ENCODE assay signal across 16 cellular contexts in genomic region chr2:172455121-172455515, GRCh38. TPM values are rescaled to one million over a fixed set of nuclear protein-coding genes. Genes with fewer than 3 reads are reported as not detected.
DNase-seq lines count a peak whose midpoint lies in the region; ATAC-seq, FAIRE-seq and TF ChIP-seq lines count a peak whose summit lies in the region.
"Had no signal": no experiment of that assay in that cellular context is flagged by ENCODE, and none has a peak within 500 bp of the region (broad histone marks: within the 10 kb centered on the region; RNA-seq: fewer than 3 reads in every experiment).

No MANE protein-coding gene starts in this region.

- H2BK15ac ChIP-seq in H1 (ENCODE audit: low read length), result no peak overlapping the region

- no peak overlapping the region for H3K56ac ChIP-seq in H1 (replicated peaks; ENCODE audit: insufficient read length, low read depth, low read length)

- H2AFZ ChIP-seq in H1 (ENCODE audit: low read length), result no peak overlapping the region

- no peak for FAIRE-seq in H1 (lab: Jason Lieb, UNC)

- no peak overlapping the region for H3K4ac ChIP-seq in H1 (replicated peaks; ENCODE audit: insufficient read length, low read depth, low read length)

- H3K27me3 ChIP-seq in H1 (replicated peaks in 1 of 4; ENCODE audit: control insufficient read depth in 3 of 4, extremely low read depth in 1 of 4, insufficient read depth in 3 of 4, low read length in 3 of 4), result no peaks in the 10 kb centered on the region
- H3K27me3 ChIP-seq: tibial artery had no signal

- DNase-seq in DMS79 treated with DMSO at 0.1 percent for 48 hours (lab: John Stamatoyannopoulos, UW) (peak; percentile 80), NCI-H510A (lab: John Stamatoyannopoulos, UW) (peak; percentile 20), H1 (ENCODE audit: low read depth in 1 of 2, low spot score in 2 of 2) (no peak), natural killer cell (no peak), AG20443 (ENCODE audit: low spot score) (no peak), DMS 273 (lab: John Stamatoyannopoulos, UW; ENCODE audit: unreplicated experiment) (no peak)
- no peak for DNase-seq in stimulated activated CD4-positive, alpha-beta T cell treated with anti-CD3 and anti-CD28 coated beads, Interleukin-1b, Interleukin-23, amount 100 ng/mL, for 48 hours
- DNase-seq: endodermal cell; kidney glomerular epithelial cell; NK-92 treated with Interleukin-12 subunit alpha and Interleukin-12 subunit beta, amount 100 ng/mL, for 24 hours; tibial artery had no signal

- H3K9me3 Mint-ChIP-seq in natural killer cell, result no peaks in the 10 kb centered on the region
- H3K9me3 Mint-ChIP-seq: endodermal cell, IgD-negative memory B cell, WTC11 had no signal

- no peak for TF ChIP-seq RAD21 in H1 (IDR thresholded peaks at IDR 0.05 in 1 of 2, conservative IDR thresholded peaks at IDR 0.05 in 1 of 2; ENCODE audit: low read depth in 2 of 2, low read length in 2 of 2)

- no peak overlapping the region for H3K9ac ChIP-seq in H1 (replicated peaks in 1 of 4; ENCODE audit: extremely low read depth in 1 of 4, low read depth in 3 of 4, low read length in 3 of 4)

- H3K4me3 Mint-ChIP-seq in natural killer cell, result no peak overlapping the region
- H3K4me3 Mint-ChIP-seq: endodermal cell, IgD-negative memory B cell, WTC11 had no signal

- H2BK5ac ChIP-seq in H1 (ENCODE audit: low read depth, low read length), result peak overlapping the region; percentile 89; the same call in 1 of the 2 replicates

- H2AK5ac ChIP-seq in H1 (ENCODE audit: low read depth, low read length), result peak overlapping the region; percentile 75; the same call in 1 of the 2 replicates

- TF ChIP-seq CTCF in H1 (IDR thresholded peaks at IDR 0.05; ENCODE audit: control extremely low read depth in 1 of 3, insufficient read depth in 1 of 3, low read depth in 1 of 3, low read length in 3 of 3) (no peak), natural killer cell (IDR thresholded peaks at IDR 0.05) (no peak)

- no peaks in the 10 kb centered on the region for H3K27me3 Mint-ChIP-seq in natural killer cell (ENCODE audit: low read depth in 2 of 2)

- POLR2A ChIA-PET in H1 (lab: Charles Lee; ENCODE audit: partially characterized antibody), result interaction anchor here (1.0 to 1.8 kb wide), 7 partner anchors 9 to 27 kb away, joined by 3 to 7 read pairs (median 4); partner anchors contain the start of gene ITGA6

- H3K27ac ChIP-seq in H1 (ENCODE audit: low read depth, low read length), result no peak overlapping the region
- H3K27ac ChIP-seq: SK-N-MC, skin epidermis, tibial artery had no signal

- peak overlapping the region; percentile 40; the same call in 1 of the 2 replicates for H2BK20ac ChIP-seq in H1 (ENCODE audit: low read length)

- peak overlapping the region; percentile 81; the same call in 1 of the 2 replicates for H3K18ac ChIP-seq in H1 (ENCODE audit: extremely low read depth, low read length)

- peaks cover 11 to 42% (median 30%) of the 10 kb centered on the region in 4 experiments; a peak in 6 of 7 replicates for H3K4me1 ChIP-seq in H1 (replicated peaks in 1 of 4; ENCODE audit: control insufficient read depth in 3 of 4, insufficient read depth in 4 of 4, low read length in 3 of 4)

- no peak overlapping the region for H3K23ac ChIP-seq in H1 (ENCODE audit: insufficient read length)

- no peaks in the 10 kb centered on the region for H3K36me3 ChIP-seq in H1 (ENCODE audit: control insufficient read depth in 2 of 4, insufficient read depth in 4 of 4, low read length in 3 of 4)
- H3K36me3 ChIP-seq: tibial artery had no signal

- H3K27ac Mint-ChIP-seq in natural killer cell, result peak overlapping the region; percentile 57 to 70
- H3K27ac Mint-ChIP-seq: IgD-negative memory B cell had no signal

- intact Hi-C loops in natural killer cell (cut with micrococcal nuclease), result no loop called here

- CTCF ChIA-PET in H1 (lab: Charles Lee; ENCODE audit: partially characterized antibody), result interaction anchor here (1.1 to 36.1 kb wide), 6 partner anchors 1 to 342 kb away, joined by 4 to 634 read pairs (median 5); partner anchors contain the start of gene ITGA6

- peaks cover 5% of the 10 kb centered on the region for H3K79me1 ChIP-seq in H1 (ENCODE audit: low read depth, low read length)

- TF ChIP-seq POLR2A in H1 (IDR thresholded peaks at IDR 0.05; ENCODE audit: control extremely low read depth in 1 of 2, low read depth in 2 of 2, low read length in 2 of 2), result no peak

- no peaks in the 10 kb centered on the region; the same call in 1 of the 2 replicates for H3K23me2 ChIP-seq in H1 (ENCODE audit: low read depth, low read length)

- peaks cover 0 to 6% of the 10 kb centered on the region in 2 experiments for H4K20me1 ChIP-seq in H1 (replicated peaks in 1 of 2; ENCODE audit: control insufficient read depth in 1 of 2, insufficient read depth in 2 of 2, low read length in 2 of 2)

- no peak overlapping the region for H3K14ac ChIP-seq in H1 (ENCODE audit: insufficient read length)

- peak in 2 of 3 donors; percentile 55 to 58 for ATAC-seq in natural killer cell
- ATAC-seq in HG03139 (IDR thresholded peaks at IDR 0.05; ENCODE audit: unreplicated experiment), result no peak

- H3K4me3 ChIP-seq in H1 (ENCODE audit: extremely low read depth in 1 of 4, insufficient read depth in 2 of 4, low read depth in 3 of 4, low read length in 4 of 4), result no peak overlapping the region
- H3K4me3 ChIP-seq: SK-N-MC, skin epidermis, tibial artery had no signal

- no peaks in the 10 kb centered on the region for H3K9me3 ChIP-seq in H1 (ENCODE audit: insufficient read depth in 2 of 2, low read depth in 1 of 2, low read length in 1 of 2)
- H3K9me3 ChIP-seq: tibial artery had no signal

- H4K5ac ChIP-seq in H1 (ENCODE audit: insufficient read length, low read depth, low read length), result no peak overlapping the region

- WGBS in H1 (ENCODE audit: extremely low coverage in 1 of 2, insufficient coverage in 1 of 2, insufficient read length in 1 of 2, insufficient replicate concordance in 2 of 2, low coverage in 1 of 2, low lambda C conversion rate in 2 of 2, missing lambda C conversion rate in 1 of 2), 2 experiments, result 57% methylated on average over 4 of the region's 4 CpGs; no CpG with 5 or more reads in 1 of the 2 experiments

- peaks cover 55 to 67% of the 10 kb centered on the region in 2 donors for H3K4me1 Mint-ChIP-seq in natural killer cell

- H2BK12ac ChIP-seq in H1 (ENCODE audit: low read depth, low read length), result peak overlapping the region; percentile 77

- H3K79me2 ChIP-seq in H1 (ENCODE audit: control insufficient read depth in 1 of 2, insufficient read depth in 2 of 2, low read length in 2 of 2), result peaks cover 2 to 91% of the 10 kb centered on the region in 2 experiments

- no peak overlapping the region for H2BK120ac ChIP-seq in H1 (replicated peaks; ENCODE audit: low read depth, low read length)

- H3K36me3 Mint-ChIP-seq in natural killer cell, result no peaks in the 10 kb centered on the region
- H3K36me3 Mint-ChIP-seq: IgD-negative memory B cell had no signal

- H4K91ac ChIP-seq in H1 (replicated peaks; ENCODE audit: insufficient read length, low read length), result peak overlapping the region; percentile 22

- H4K8ac ChIP-seq in H1 (ENCODE audit: extremely low read depth, insufficient read depth, low read length), result no peak overlapping the region

- peak overlapping the region in 1 of 2 experiments; percentile 14; a peak in 1 of 4 replicates for H3K4me2 ChIP-seq in H1 (ENCODE audit: insufficient read depth in 1 of 2, low read depth in 2 of 2, low read length in 2 of 2)

- TF ChIP-seq EP300 in H1 (IDR thresholded peaks at IDR 0.05; ENCODE audit: borderline replicate concordance in 1 of 2, low read depth in 2 of 2, low read length in 2 of 2), result no peak

TF ChIP-seq in H1, 55 proteins besides CTCF, POLR2A, EP300 and RAD21:
- TF ChIP-seq SRF (IDR thresholded peaks at IDR 0.05; ENCODE audit: low read depth, low read length) (no peak), MAFK (IDR thresholded peaks at IDR 0.05; ENCODE audit: low read depth, low read length) (no peak), TAF7 (optimal IDR thresholded peaks at IDR 0.05; ENCODE audit: borderline replicate concordance, low read depth, low read length) (no peak), SIX5 (IDR thresholded peaks at IDR 0.05; ENCODE audit: low read depth, low read length) (no peak), GTF2F1 (IDR thresholded peaks at IDR 0.05; ENCODE audit: borderline replicate concordance, low read depth, low read length) (no peak), CEBPB (IDR thresholded peaks at IDR 0.05; ENCODE audit: low read depth, low read length) (no peak), NRF1 (IDR thresholded peaks at IDR 0.05; ENCODE audit: low read depth, low read length) (no peak), BRCA1 (IDR thresholded peaks at IDR 0.05; ENCODE audit: low read depth, low read length) (no peak), HDAC2 (IDR thresholded peaks at IDR 0.05; ENCODE audit: borderline replicate concordance in 1 of 2, low read depth in 2 of 2, low read length in 2 of 2) (no peak), POLR2AphosphoS5 (IDR thresholded peaks at IDR 0.05; ENCODE audit: low read depth, low read length) (no peak), JUN (IDR thresholded peaks at IDR 0.05; ENCODE audit: low read depth, low read length) (no peak), KDM1A (IDR thresholded peaks at IDR 0.05; ENCODE audit: borderline replicate concordance, low read length) (no peak)

RNA-seq across cellular contexts. Expression of gene ITGA6, which starts 27.7 kb away (rescaled TPM):
- 117 and 118 TPM in 2 replicates for total RNA-seq in H1 (2021; fragmentation: NEBNext Ultra II Directional; extraction: Animal tissue kit (Norgen Biotek cat#: 25700))
- polyA plus RNA-seq in H1 (2011; rRNA removed), result 24.9 and 26.9 TPM in 2 replicates
- 34.1 TPM for polyA plus RNA-seq in H1 (2011; cell fraction: cytosol; rRNA removed)
- 30.9 TPM for polyA plus RNA-seq in H1 (2011; cell fraction: nucleus; rRNA removed)
- 53.9 to 99.9 TPM (median 67.7 TPM) in 4 replicates for polyA plus RNA-seq in H1 (2012, experiment 1 of 2)
- 4.2 TPM for polyA plus RNA-seq in H1 (2012, experiment 2 of 2)
- 135 TPM for polyA plus RNA-seq in H1 (2013, experiment 1 of 2)
- 126 TPM for polyA plus RNA-seq in H1 (2013, experiment 2 of 2)
- 45.7 and 66.1 TPM in 2 replicates for polyA minus RNA-seq in H1 (2011; rRNA and poly(A)+ RNA removed)
- 53.7 TPM for polyA minus RNA-seq in H1 (2011; cell fraction: cytosol; rRNA and poly(A)+ RNA removed)
- polyA minus RNA-seq in H1 (2011; cell fraction: nucleus; rRNA and poly(A)+ RNA removed), result 88.2 TPM
- total RNA-seq in natural killer cell, result 10 to 100 TPM; 34.0 to 52.8 (median 38.3) TPM

Comparison
In these comparisons a context has a peak if more than half of its experiments do, and no peak if none do; other contexts are left out.
1. DNase-seq: peak in DMS79 treated with DMSO at 0.1 percent for 48 hours (single experiment) and NCI-H510A (single experiment); none in H1 (0 of 2), natural killer cell (single experiment), AG20443 (single experiment), stimulated activated CD4-positive, alpha-beta T cell treated with anti-CD3 and anti-CD28 coated beads, Interleukin-1b, Interleukin-23, amount 100 ng/mL, for 48 hours (single experiment) and DMS 273 (single experiment).